Comparison of ENCODE assay signal across 14 cellular contexts in the genomic region with DNA sequence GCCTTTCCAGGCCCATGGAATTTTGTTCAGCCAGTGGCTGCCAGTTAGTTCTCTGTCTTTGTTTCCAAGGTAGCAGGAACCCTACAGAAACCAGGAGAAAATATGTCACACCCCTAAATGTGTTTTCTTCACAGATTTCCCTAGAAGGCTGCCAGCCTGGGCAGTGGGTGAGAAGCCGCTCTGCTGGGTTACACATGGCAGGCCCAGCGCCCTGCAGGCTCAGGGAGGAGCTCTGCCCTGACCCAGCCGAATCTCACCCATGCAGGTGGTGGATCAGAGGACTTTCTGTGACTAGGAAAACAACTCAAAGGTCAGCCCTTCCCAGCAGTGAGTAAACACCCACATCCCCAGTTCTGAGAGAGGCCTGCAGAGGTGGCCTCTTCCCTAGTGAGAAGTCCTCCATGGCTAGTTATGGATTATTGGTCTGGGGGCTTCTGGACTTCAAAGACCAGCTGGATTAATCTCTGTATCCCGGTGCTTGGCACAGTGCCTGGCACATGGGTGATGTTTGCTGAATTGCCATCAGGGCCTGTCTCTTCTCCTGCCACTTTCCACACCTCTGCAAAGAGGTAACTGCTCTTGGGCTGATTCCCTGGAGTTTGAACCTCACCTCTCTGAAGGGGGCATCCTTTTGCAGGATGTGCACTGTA. TPM values are rescaled to one million over a fixed set of nuclear protein-coding genes. Genes with fewer than 3 reads are reported as not detected.
DNase-seq lines count a peak whose midpoint lies in the region; ATAC-seq, FAIRE-seq and TF ChIP-seq lines count a peak whose summit lies in the region.
"Had no signal": no experiment of that assay in that cellular context is flagged by ENCODE, and none has a peak within 500 bp of the region (broad histone marks: within the 10 kb centered on the region; RNA-seq: fewer than 3 reads in every experiment).

No MANE protein-coding gene starts in this region.

- H3K9me3 ChIP-seq in A549 (no peaks in the 10 kb centered on the region), mucosa of descending colon (no peaks in the 10 kb centered on the region)
- H3K9me3 ChIP-seq: psoas muscle had no signal

- peak in 1 of 2 experiments; percentile 35 for DNase-seq in A549 (ENCODE audit: low read depth in 1 of 2, low spot score in 1 of 2)
- peak; percentile 85 for DNase-seq in HuH-7 (ENCODE audit: low spot score)
- DNase-seq in astrocyte of the hippocampus (ENCODE audit: low read depth, low spot score) = peak; percentile 4
- DNase-seq in mucosa of descending colon = peak; percentile 85 to 88 (median 86)
- no peak for DNase-seq in NCI-H2029 (lab: John Stamatoyannopoulos, UW)
- no peak for DNase-seq in NOMO-1 treated with DMSO at 0.1 percent for 48 hours (lab: John Stamatoyannopoulos, UW; ENCODE audit: unreplicated experiment)
- DNase-seq: Calu3; NCI-H2107; NK-92 treated with Interleukin-12 subunit alpha and Interleukin-12 subunit beta, amount 100 ng/mL, for 24 hours; psoas muscle had no signal

- no peaks in the 10 kb centered on the region for H3K36me3 ChIP-seq in mucosa of descending colon (ENCODE audit: low read depth)

- TF ChIP-seq EP300 in A549 (IDR thresholded peaks at IDR 0.05) = no peak

- ATAC-seq in A549 (peak; percentile 50 to 69; a peak in 5 of 6 replicates), mucosa of descending colon (peak; percentile 94), HG02973 (IDR thresholded peaks at IDR 0.05; ENCODE audit: unreplicated experiment) (no peak), SK-N-SH treated with all-trans-retinoic acid at 6 μM for 48 hours (no peak)
- ATAC-seq: psoas muscle had no signal

- no peak for TF ChIP-seq POLR2A in A549 (IDR thresholded peaks at IDR 0.05; ENCODE audit: low read length)

- no peak for FAIRE-seq in A549 (lab: Jason Lieb, UNC)
- FAIRE-seq: astrocyte, islet of Langerhans had no signal

- peaks cover 11% of the 10 kb centered on the region for H3K4me1 ChIP-seq in A549
- peaks cover 14% of the 10 kb centered on the region for H3K4me1 ChIP-seq in mucosa of descending colon (ENCODE audit: low read depth)
- H3K4me1 ChIP-seq: psoas muscle had no signal

- TF ChIP-seq RAD21 in A549 (conservative IDR thresholded peaks at IDR 0.05 in 1 of 2, IDR thresholded peaks at IDR 0.05 in 1 of 2) = no peak

- intact Hi-C loops in mucosa of descending colon (cut with DNase I, micrococcal nuclease) = no loop called here

- peak overlapping the region; percentile 53; the same call in 2 of the 3 replicates for H3K4me2 ChIP-seq in A549

- TF ChIP-seq CTCF in A549 (IDR thresholded peaks at IDR 0.05) = no peak
- TF ChIP-seq CTCF in mucosa of descending colon (IDR thresholded peaks at IDR 0.05) = no peak

- peak overlapping the region; percentile 47 to 50; a peak in 4 of 6 replicates for H3K27ac ChIP-seq in A549
- H3K27ac ChIP-seq: psoas muscle had no signal

- H3K4me3 ChIP-seq in A549 = no peak overlapping the region
- no peak overlapping the region for H3K4me3 ChIP-seq in mucosa of descending colon
- H3K4me3 ChIP-seq: psoas muscle had no signal

- CTCF ChIA-PET in A549 (lab: Yijun Ruan, JAX) = interaction anchor here (1.1 to 4.6 kb wide), 2 partner anchors 9 kb away, joined by 4 to 20 read pairs; no protein-coding TSS in a partner anchor

- 20% methylated on average over 1 of the region's 4 CpGs for WGBS in A549 (ENCODE audit: missing lambda C conversion rate)

- POLR2A ChIA-PET in A549 (lab: Yijun Ruan, JAX) = no interaction called here

TF ChIP-seq in A549, 52 proteins besides CTCF, POLR2A, EP300 and RAD21 (continues in another document):
- TF ChIP-seq, protein P1, sequence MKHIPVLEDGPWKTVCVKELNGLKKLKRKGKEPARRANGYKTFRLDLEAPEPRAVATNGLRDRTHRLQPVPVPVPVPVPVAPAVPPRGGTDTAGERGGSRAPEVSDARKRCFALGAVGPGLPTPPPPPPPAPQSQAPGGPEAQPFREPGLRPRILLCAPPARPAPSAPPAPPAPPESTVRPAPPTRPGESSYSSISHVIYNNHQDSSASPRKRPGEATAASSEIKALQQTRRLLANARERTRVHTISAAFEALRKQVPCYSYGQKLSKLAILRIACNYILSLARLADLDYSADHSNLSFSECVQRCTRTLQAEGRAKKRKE (CRISPR knock-in tag; IDR thresholded peaks at IDR 0.05; ENCODE audit: low read depth) = no peak
- no peak for TF ChIP-seq RCOR1 (IDR thresholded peaks at IDR 0.05; ENCODE audit: low read depth, low read length)
- no peak for TF ChIP-seq HMGXB4 (CRISPR knock-in tag; IDR thresholded peaks at IDR 0.05; ENCODE audit: borderline replicate concordance)
- TF ChIP-seq JUN (IDR thresholded peaks at IDR 0.05) = no peak
- TF ChIP-seq ZFP36 (IDR thresholded peaks at IDR 0.05; ENCODE audit: borderline replicate concordance, partially characterized antibody) = no peak
- no peak for TF ChIP-seq TFCP2L1 (CRISPR knock-in tag; IDR thresholded peaks at IDR 0.05)
- TF ChIP-seq RNF2 (IDR thresholded peaks at IDR 0.05; ENCODE audit: borderline replicate concordance, low read depth) = no peak
- TF ChIP-seq CHD2 (IDR thresholded peaks at IDR 0.05; ENCODE audit: low read length, partially characterized antibody) = no peak
- TF ChIP-seq, protein P2, sequence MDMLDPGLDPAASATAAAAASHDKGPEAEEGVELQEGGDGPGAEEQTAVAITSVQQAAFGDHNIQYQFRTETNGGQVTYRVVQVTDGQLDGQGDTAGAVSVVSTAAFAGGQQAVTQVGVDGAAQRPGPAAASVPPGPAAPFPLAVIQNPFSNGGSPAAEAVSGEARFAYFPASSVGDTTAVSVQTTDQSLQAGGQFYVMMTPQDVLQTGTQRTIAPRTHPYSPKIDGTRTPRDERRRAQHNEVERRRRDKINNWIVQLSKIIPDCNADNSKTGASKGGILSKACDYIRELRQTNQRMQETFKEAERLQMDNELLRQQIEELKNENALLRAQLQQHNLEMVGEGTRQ (IDR thresholded peaks at IDR 0.05) = no peak
- TF ChIP-seq GATA3 (IDR thresholded peaks at IDR 0.05; ENCODE audit: borderline replicate concordance) = no peak

TF ChIP-seq in SK-N-SH treated with all-trans-retinoic acid at 6 μM for 48 hours, 23 proteins besides CTCF, POLR2A, EP300 and RAD21:
- TF ChIP-seq BACH2 (CRISPR knock-in tag; IDR thresholded peaks at IDR 0.05; ENCODE audit: borderline replicate concordance) (no peak), ESRRG (CRISPR knock-in tag; IDR thresholded peaks at IDR 0.05) (no peak), ZFP30 (CRISPR knock-in tag; IDR thresholded peaks at IDR 0.05) (no peak), ZNF70 (CRISPR knock-in tag; IDR thresholded peaks at IDR 0.05) (no peak), POU6F1 (CRISPR knock-in tag; IDR thresholded peaks at IDR 0.05; ENCODE audit: borderline replicate concordance, low read depth) (no peak), ZNF8 (CRISPR knock-in tag; IDR thresholded peaks at IDR 0.05) (no peak), TSHZ2 (CRISPR knock-in tag; IDR thresholded peaks at IDR 0.05) (no peak)
TF ChIP-seq in SK-N-SH treated with all-trans-retinoic acid at 6 μM for 48 hours: peak in this region for 0.

RNA-seq across cellular contexts. Expression of gene BDH1, which starts 34.7 kb away (rescaled TPM):
- 4.4 and 4.6 TPM in 2 replicates for polyA plus RNA-seq in A549 (2011; rRNA removed)
- polyA plus RNA-seq in A549 (2012; cell fraction: cytosol; rRNA removed) = 5.5 and 6.2 TPM in 2 replicates
- polyA plus RNA-seq in A549 (2012; cell fraction: nucleus; rRNA removed) = 8.8 and 10.5 TPM in 2 replicates
- 2.8 to 3.7 TPM (median 3.1 TPM) in 3 replicates for polyA plus RNA-seq in A549 (2017; fragmentation: RNase III; extraction: RNeasy Plus Mini Kit Qiagen cat#74134 plus additional on column Dnase treatment)
- polyA minus RNA-seq in A549 (2011; rRNA and poly(A)+ RNA removed) = 3.3 and 3.7 TPM in 2 replicates
- 100 to 1,000 TPM in 2 of 3 donors, 10 to 100 TPM in 1; 79.3 to 246 (median 160) TPM for total RNA-seq in mucosa of descending colon

Comparison
In these comparisons a context has a peak if more than half of its experiments do, and no peak if none do; other contexts are left out.
1. ATAC-seq: peak in A549 (2 of 2) and mucosa of descending colon (single experiment); none in HG02973 (single experiment) and SK-N-SH treated with all-trans-retinoic acid at 6 μM for 48 hours (single experiment).
2. DNase-seq: peak in HuH-7 (single experiment), astrocyte of the hippocampus (single experiment) and mucosa of descending colon (3 of 3); none in NCI-H2029 (single experiment) and NOMO-1 treated with DMSO at 0.1 percent for 48 hours (single experiment).